ENCODE assay signal across 1 cellular context in the genomic region with DNA sequence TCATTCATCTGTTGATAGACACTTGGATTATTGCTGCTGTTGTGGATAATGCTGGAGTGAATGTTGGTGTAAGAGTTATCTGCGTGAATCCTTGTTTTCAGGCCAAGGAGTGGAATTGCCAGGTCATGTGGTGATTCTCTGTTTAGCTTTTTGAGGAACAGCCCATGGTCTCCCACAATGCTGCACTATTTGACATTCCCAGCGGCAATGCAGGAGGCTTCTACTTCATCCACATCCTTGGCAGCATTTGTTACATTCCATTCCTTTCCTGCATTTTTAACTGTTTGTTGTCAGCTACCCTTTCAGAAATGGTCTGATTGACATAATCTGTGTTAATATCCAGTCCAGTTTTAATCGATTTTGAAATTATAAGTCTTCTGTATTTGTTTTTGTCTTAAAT.
TF ChIP-seq lines count a peak whose summit lies in the region.

No MANE protein-coding gene starts in this region.

TF ChIP-seq in K562, 482 proteins besides CTCF, POLR2A, EP300 and RAD21 (continued from another document):
- TF ChIP-seq, protein P1, sequence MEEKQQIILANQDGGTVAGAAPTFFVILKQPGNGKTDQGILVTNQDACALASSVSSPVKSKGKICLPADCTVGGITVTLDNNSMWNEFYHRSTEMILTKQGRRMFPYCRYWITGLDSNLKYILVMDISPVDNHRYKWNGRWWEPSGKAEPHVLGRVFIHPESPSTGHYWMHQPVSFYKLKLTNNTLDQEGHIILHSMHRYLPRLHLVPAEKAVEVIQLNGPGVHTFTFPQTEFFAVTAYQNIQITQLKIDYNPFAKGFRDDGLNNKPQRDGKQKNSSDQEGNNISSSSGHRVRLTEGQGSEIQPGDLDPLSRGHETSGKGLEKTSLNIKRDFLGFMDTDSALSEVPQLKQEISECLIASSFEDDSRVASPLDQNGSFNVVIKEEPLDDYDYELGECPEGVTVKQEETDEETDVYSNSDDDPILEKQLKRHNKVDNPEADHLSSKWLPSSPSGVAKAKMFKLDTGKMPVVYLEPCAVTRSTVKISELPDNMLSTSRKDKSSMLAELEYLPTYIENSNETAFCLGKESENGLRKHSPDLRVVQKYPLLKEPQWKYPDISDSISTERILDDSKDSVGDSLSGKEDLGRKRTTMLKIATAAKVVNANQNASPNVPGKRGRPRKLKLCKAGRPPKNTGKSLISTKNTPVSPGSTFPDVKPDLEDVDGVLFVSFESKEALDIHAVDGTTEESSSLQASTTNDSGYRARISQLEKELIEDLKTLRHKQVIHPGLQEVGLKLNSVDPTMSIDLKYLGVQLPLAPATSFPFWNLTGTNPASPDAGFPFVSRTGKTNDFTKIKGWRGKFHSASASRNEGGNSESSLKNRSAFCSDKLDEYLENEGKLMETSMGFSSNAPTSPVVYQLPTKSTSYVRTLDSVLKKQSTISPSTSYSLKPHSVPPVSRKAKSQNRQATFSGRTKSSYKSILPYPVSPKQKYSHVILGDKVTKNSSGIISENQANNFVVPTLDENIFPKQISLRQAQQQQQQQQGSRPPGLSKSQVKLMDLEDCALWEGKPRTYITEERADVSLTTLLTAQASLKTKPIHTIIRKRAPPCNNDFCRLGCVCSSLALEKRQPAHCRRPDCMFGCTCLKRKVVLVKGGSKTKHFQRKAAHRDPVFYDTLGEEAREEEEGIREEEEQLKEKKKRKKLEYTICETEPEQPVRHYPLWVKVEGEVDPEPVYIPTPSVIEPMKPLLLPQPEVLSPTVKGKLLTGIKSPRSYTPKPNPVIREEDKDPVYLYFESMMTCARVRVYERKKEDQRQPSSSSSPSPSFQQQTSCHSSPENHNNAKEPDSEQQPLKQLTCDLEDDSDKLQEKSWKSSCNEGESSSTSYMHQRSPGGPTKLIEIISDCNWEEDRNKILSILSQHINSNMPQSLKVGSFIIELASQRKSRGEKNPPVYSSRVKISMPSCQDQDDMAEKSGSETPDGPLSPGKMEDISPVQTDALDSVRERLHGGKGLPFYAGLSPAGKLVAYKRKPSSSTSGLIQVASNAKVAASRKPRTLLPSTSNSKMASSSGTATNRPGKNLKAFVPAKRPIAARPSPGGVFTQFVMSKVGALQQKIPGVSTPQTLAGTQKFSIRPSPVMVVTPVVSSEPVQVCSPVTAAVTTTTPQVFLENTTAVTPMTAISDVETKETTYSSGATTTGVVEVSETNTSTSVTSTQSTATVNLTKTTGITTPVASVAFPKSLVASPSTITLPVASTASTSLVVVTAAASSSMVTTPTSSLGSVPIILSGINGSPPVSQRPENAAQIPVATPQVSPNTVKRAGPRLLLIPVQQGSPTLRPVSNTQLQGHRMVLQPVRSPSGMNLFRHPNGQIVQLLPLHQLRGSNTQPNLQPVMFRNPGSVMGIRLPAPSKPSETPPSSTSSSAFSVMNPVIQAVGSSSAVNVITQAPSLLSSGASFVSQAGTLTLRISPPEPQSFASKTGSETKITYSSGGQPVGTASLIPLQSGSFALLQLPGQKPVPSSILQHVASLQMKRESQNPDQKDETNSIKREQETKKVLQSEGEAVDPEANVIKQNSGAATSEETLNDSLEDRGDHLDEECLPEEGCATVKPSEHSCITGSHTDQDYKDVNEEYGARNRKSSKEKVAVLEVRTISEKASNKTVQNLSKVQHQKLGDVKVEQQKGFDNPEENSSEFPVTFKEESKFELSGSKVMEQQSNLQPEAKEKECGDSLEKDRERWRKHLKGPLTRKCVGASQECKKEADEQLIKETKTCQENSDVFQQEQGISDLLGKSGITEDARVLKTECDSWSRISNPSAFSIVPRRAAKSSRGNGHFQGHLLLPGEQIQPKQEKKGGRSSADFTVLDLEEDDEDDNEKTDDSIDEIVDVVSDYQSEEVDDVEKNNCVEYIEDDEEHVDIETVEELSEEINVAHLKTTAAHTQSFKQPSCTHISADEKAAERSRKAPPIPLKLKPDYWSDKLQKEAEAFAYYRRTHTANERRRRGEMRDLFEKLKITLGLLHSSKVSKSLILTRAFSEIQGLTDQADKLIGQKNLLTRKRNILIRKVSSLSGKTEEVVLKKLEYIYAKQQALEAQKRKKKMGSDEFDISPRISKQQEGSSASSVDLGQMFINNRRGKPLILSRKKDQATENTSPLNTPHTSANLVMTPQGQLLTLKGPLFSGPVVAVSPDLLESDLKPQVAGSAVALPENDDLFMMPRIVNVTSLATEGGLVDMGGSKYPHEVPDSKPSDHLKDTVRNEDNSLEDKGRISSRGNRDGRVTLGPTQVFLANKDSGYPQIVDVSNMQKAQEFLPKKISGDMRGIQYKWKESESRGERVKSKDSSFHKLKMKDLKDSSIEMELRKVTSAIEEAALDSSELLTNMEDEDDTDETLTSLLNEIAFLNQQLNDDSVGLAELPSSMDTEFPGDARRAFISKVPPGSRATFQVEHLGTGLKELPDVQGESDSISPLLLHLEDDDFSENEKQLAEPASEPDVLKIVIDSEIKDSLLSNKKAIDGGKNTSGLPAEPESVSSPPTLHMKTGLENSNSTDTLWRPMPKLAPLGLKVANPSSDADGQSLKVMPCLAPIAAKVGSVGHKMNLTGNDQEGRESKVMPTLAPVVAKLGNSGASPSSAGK (IDR thresholded peaks at IDR 0.05), result no peak
- TF ChIP-seq PHF8 (IDR thresholded peaks at IDR 0.05; ENCODE audit: borderline replicate concordance, low read length) (no peak), POLR2G (IDR thresholded peaks at IDR 0.05; ENCODE audit: low read depth, low read length) (no peak), SRSF1 (IDR thresholded peaks at IDR 0.05; ENCODE audit: low read depth, low read length) (no peak), HCFC1 (IDR thresholded peaks at IDR 0.05; ENCODE audit: low read depth, low read length) (no peak), RUNX1 (IDR thresholded peaks at IDR 0.05; ENCODE audit: low read depth) (no peak), CBFB (CRISPR knock-in tag; IDR thresholded peaks at IDR 0.05) (no peak), ARHGAP35 (IDR thresholded peaks at IDR 0.05; ENCODE audit: partially characterized antibody) (no peak), U2AF1 (optimal IDR thresholded peaks at IDR 0.05; ENCODE audit: low read depth, low read length) (no peak)
- TF ChIP-seq, protein P2, sequence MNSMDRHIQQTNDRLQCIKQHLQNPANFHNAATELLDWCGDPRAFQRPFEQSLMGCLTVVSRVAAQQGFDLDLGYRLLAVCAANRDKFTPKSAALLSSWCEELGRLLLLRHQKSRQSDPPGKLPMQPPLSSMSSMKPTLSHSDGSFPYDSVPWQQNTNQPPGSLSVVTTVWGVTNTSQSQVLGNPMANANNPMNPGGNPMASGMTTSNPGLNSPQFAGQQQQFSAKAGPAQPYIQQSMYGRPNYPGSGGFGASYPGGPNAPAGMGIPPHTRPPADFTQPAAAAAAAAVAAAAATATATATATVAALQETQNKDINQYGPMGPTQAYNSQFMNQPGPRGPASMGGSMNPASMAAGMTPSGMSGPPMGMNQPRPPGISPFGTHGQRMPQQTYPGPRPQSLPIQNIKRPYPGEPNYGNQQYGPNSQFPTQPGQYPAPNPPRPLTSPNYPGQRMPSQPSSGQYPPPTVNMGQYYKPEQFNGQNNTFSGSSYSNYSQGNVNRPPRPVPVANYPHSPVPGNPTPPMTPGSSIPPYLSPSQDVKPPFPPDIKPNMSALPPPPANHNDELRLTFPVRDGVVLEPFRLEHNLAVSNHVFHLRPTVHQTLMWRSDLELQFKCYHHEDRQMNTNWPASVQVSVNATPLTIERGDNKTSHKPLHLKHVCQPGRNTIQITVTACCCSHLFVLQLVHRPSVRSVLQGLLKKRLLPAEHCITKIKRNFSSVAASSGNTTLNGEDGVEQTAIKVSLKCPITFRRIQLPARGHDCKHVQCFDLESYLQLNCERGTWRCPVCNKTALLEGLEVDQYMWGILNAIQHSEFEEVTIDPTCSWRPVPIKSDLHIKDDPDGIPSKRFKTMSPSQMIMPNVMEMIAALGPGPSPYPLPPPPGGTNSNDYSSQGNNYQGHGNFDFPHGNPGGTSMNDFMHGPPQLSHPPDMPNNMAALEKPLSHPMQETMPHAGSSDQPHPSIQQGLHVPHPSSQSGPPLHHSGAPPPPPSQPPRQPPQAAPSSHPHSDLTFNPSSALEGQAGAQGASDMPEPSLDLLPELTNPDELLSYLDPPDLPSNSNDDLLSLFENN (IDR thresholded peaks at IDR 0.05; ENCODE audit: low read depth in 2 of 2, low read length in 2 of 2), result no peak
- TF ChIP-seq, protein P3, sequence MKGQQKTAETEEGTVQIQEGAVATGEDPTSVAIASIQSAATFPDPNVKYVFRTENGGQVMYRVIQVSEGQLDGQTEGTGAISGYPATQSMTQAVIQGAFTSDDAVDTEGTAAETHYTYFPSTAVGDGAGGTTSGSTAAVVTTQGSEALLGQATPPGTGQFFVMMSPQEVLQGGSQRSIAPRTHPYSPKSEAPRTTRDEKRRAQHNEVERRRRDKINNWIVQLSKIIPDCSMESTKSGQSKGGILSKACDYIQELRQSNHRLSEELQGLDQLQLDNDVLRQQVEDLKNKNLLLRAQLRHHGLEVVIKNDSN (CRISPR knock-in tag; IDR thresholded peaks at IDR 0.05), result no peak
